In the genomic region with DNA sequence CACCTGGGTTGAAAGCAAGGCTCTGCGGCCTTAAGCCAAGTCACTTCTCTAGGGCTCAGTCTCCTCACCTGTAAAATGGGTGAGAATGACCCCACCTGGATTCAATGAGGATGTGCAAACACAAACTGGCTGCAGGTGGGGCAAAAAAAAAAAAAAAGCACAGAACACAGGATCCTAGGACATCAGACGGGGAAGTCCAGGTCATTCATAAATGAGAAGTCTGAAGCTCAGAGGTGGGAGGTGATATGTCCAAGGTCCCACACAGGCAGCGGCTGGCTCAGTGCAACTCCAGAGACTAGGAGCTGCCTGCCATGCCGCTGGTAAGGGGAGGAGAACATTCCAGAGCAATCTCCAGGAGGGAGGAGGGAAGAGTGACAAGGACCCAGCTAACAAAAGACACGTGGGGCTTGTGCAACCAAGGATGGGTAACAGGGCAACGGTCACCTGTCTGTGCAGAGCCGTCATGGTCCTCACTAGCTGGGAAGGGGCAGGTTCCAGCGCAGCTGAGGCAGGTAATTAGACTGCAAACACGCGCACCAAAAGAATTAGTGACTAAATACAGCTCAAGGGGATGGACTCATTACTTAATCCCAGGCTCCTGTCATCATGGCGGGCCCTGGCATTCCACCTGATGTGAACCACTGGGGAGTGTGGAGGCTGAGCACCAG, we compare ENCODE assay signal across 18 cellular contexts. TPM values are rescaled to one million over a fixed set of nuclear protein-coding genes. Genes with fewer than 3 reads are reported as not detected.
A peak's percentile ranks its signal among the peaks of the same experiment; 100 is the strongest.
DNase-seq lines count a peak whose midpoint lies in the region; ATAC-seq, FAIRE-seq and TF ChIP-seq lines count a peak whose summit lies in the region.
"Had no signal": no experiment of that assay in that cellular context is flagged by ENCODE, and none has a peak within 500 bp of the region (broad histone marks: within the 10 kb centered on the region; RNA-seq: fewer than 3 reads in every experiment).

No MANE protein-coding gene starts in this region.

- no peak for TF ChIP-seq CTCF in CD4-positive, alpha-beta T cell (IDR thresholded peaks at IDR 0.05)
- TF ChIP-seq CTCF in astrocyte (IDR thresholded peaks at IDR 0.05; ENCODE audit: insufficient read depth, low read depth, low read length) (no peak), HepG2 (CRISPR knock-in tag; IDR thresholded peaks at IDR 0.05) (no peak), thyroid gland (IDR thresholded peaks at IDR 0.05) (no peak)

- TF ChIP-seq EP300 in HepG2 (IDR thresholded peaks at IDR 0.05; ENCODE audit: low read depth in 2 of 2, low read length in 2 of 2): peak in 1 of 2 experiments; percentile 63; a peak in 2 of 4 replicates
- TF ChIP-seq EP300 in HepG2 (CRISPR knock-in tag; IDR thresholded peaks at IDR 0.05; ENCODE audit: borderline replicate concordance): peak; percentile 33; the same call in 1 of the 2 replicates

- POLR2A ChIA-PET in CD4-positive, alpha-beta T cell (lab: Charles Lee): interaction anchor here (2.8 kb wide), 2 partner anchors 10 to 13 kb away, joined by 7 to 10 read pairs; no protein-coding TSS in a partner anchor
- POLR2A ChIA-PET in HepG2 (lab: Yijun Ruan, JAX): interaction anchor here (0.8 to 1.3 kb wide), 4 partner anchors 12 to 77 kb away, joined by 3 to 8 read pairs (median 4); no protein-coding TSS in a partner anchor
- POLR2A ChIA-PET in activated CD4-positive, alpha-beta memory T cell treated with anti-CD3 and anti-CD28 coated beads for 36 hours (lab: Charles Lee): interaction anchor here (2.3 kb wide), 1 partner anchor 10 kb away, joined by 9 read pairs; no protein-coding TSS in a partner anchor

- H3K27ac ChIP-seq in CD4-positive, alpha-beta T cell (ENCODE audit: low read depth, low read length): no peak overlapping the region
- H3K27ac ChIP-seq in astrocyte (ENCODE audit: low read depth, low read length) (no peak overlapping the region), HepG2 (ENCODE audit: extremely low read length, insufficient read depth, low read length) (peak overlapping the region; percentile 59), thyroid gland (peak overlapping the region in 1 of 3 donors; percentile 9)
- H3K27ac ChIP-seq: left ventricle myocardium inferior, thoracic aorta, VCaP had no signal

- TF ChIP-seq RAD21 in HepG2 (CRISPR knock-in tag; IDR thresholded peaks at IDR 0.05): no peak

- ATAC-seq in CD4-positive, alpha-beta T cell (ENCODE audit: poor library complexity): no peak
- peak; percentile 79 for ATAC-seq in HepG2

- H3K4me3 ChIP-seq in astrocyte (ENCODE audit: insufficient read depth, low read depth, low read length) (no peak overlapping the region), HepG2 (replicated peaks in 1 of 3; ENCODE audit: insufficient read depth in 1 of 3, low read depth in 2 of 3, low read length in 3 of 3) (no peak overlapping the region), thyroid gland (replicated peaks in 1 of 3) (no peak overlapping the region)
- H3K4me3 ChIP-seq: left ventricle myocardium inferior, thoracic aorta had no signal

- no peak overlapping the region for H2AFZ ChIP-seq in astrocyte (ENCODE audit: low read depth, low read length)
- H2AFZ ChIP-seq in HepG2 (ENCODE audit: low read length): no peak overlapping the region

- in situ Hi-C loops in HepG2 (cut with HindIII; ENCODE audit: extremely low pct_ligation_motif_present, low pct_unique_long_range_greater_than_20kb) (no loop called here), G401 (cut with HindIII; ENCODE audit: low sequenced_read_pairs) (no loop called here)

- 27% methylated on average over 8 of the region's 11 CpGs for WGBS in HepG2 (ENCODE audit: low lambda C conversion rate)
- WGBS in thyroid gland, 2 donors: 83 to 87% methylated on average over 11 of the region's 11 CpGs

- H3K4me1 Mint-ChIP-seq in CD4-positive, alpha-beta T cell (ENCODE audit: low read depth): peaks cover 80% of the 10 kb centered on the region
- H3K4me1 Mint-ChIP-seq in astrocyte (ENCODE audit: low read depth, unreplicated experiment): peaks cover 37% of the 10 kb centered on the region
- peaks cover 82% of the 10 kb centered on the region for H3K4me1 Mint-ChIP-seq in activated CD4-positive, alpha-beta memory T cell treated with anti-CD3 and anti-CD28 coated beads for 36 hours (ENCODE audit: low read depth)

- FAIRE-seq in astrocyte (lab: Jason Lieb, UNC): no peak
- FAIRE-seq in HepG2 (lab: Jason Lieb, UNC): peak; percentile 93

- no peak overlapping the region for H3K4me3 Mint-ChIP-seq in CD4-positive, alpha-beta T cell
- H3K4me3 Mint-ChIP-seq in astrocyte (ENCODE audit: unreplicated experiment): peak overlapping the region; percentile 54
- H3K4me3 Mint-ChIP-seq in activated CD4-positive, alpha-beta memory T cell treated with anti-CD3 and anti-CD28 coated beads for 36 hours: no peak overlapping the region
- H3K4me3 Mint-ChIP-seq: activated naive CD8-positive, alpha-beta T cell; B cell; naive B cell had no signal

- H3K36me3 ChIP-seq in astrocyte (ENCODE audit: insufficient read depth, low read length) (no peaks in the 10 kb centered on the region), HepG2 (replicated peaks in 1 of 2; ENCODE audit: control insufficient read depth in 1 of 2, insufficient read depth in 2 of 2, low read length in 2 of 2) (no peaks in the 10 kb centered on the region), thyroid gland (no peaks in the 10 kb centered on the region)
- H3K36me3 ChIP-seq: left ventricle myocardium inferior had no signal

- H3K27me3 ChIP-seq in CD4-positive, alpha-beta T cell (ENCODE audit: control insufficient read depth, insufficient read depth, low read length): no peaks in the 10 kb centered on the region
- H3K27me3 ChIP-seq in astrocyte (ENCODE audit: insufficient read depth, low read length): no peaks in the 10 kb centered on the region
- H3K27me3 ChIP-seq in HepG2 (ENCODE audit: control insufficient read depth in 1 of 2, insufficient read depth in 2 of 2, low read length in 2 of 2): no peaks in the 10 kb centered on the region
- no peaks in the 10 kb centered on the region for H3K27me3 ChIP-seq in thyroid gland

- H3K79me2 ChIP-seq in astrocyte (ENCODE audit: insufficient read depth, low read length) (peaks cover 100% of the 10 kb centered on the region), HepG2 (ENCODE audit: insufficient read depth, low read length) (peaks cover 28% of the 10 kb centered on the region)

- intact Hi-C loops in CD4-positive, alpha-beta T cell (cut with DNase I, micrococcal nuclease): no loop called here
- intact Hi-C loops in HepG2 (cut with micrococcal nuclease; ENCODE audit: unreplicated experiment) (no loop called here), thyroid gland (cut with DNase I) (no loop called here)
- intact Hi-C loops in activated CD4-positive, alpha-beta memory T cell treated with anti-CD3 and anti-CD28 coated beads for 36 hours (cut with micrococcal nuclease): no loop called here

- no peaks in the 10 kb centered on the region for H3K27me3 Mint-ChIP-seq in CD4-positive, alpha-beta T cell
- no peaks in the 10 kb centered on the region for H3K27me3 Mint-ChIP-seq in astrocyte (ENCODE audit: low read depth, unreplicated experiment)
- no peaks in the 10 kb centered on the region for H3K27me3 Mint-ChIP-seq in activated CD4-positive, alpha-beta memory T cell treated with anti-CD3 and anti-CD28 coated beads for 36 hours
- H3K27me3 Mint-ChIP-seq: activated naive CD8-positive, alpha-beta T cell; B cell; naive B cell had no signal

- H3K36me3 Mint-ChIP-seq in CD4-positive, alpha-beta T cell (ENCODE audit: low read depth): peaks cover 4% of the 10 kb centered on the region
- H3K36me3 Mint-ChIP-seq in astrocyte (ENCODE audit: low read depth, unreplicated experiment): peaks cover 5% of the 10 kb centered on the region
- no peaks in the 10 kb centered on the region for H3K36me3 Mint-ChIP-seq in activated CD4-positive, alpha-beta memory T cell treated with anti-CD3 and anti-CD28 coated beads for 36 hours
- H3K36me3 Mint-ChIP-seq: activated naive CD8-positive, alpha-beta T cell; naive B cell had no signal

- no peaks in the 10 kb centered on the region for H3K9me3 Mint-ChIP-seq in CD4-positive, alpha-beta T cell
- H3K9me3 Mint-ChIP-seq in astrocyte (ENCODE audit: unreplicated experiment): no peaks in the 10 kb centered on the region
- no peaks in the 10 kb centered on the region for H3K9me3 Mint-ChIP-seq in activated CD4-positive, alpha-beta memory T cell treated with anti-CD3 and anti-CD28 coated beads for 36 hours
- H3K9me3 Mint-ChIP-seq: naive B cell had no signal

- H4K20me1 ChIP-seq in astrocyte (ENCODE audit: insufficient read depth, low read length) (peaks cover 93% of the 10 kb centered on the region), HepG2 (ENCODE audit: insufficient read depth, low read length) (peaks cover 16% of the 10 kb centered on the region)

- BruUV-seq in HepG2 (replicated peaks; lab: Mats Ljungman, UMichigan): no TSS peak

- TF ChIP-seq POLR2A in HepG2 (IDR thresholded peaks at IDR 0.05; ENCODE audit: insufficient read depth in 1 of 2, low read depth in 2 of 2, low read length in 2 of 2): 0 out of 4 replicates have a peak, but pooled peaks of 1 of the 2 experiments have one; percentile 13
- no peak for TF ChIP-seq POLR2A in thyroid gland (IDR thresholded peaks at IDR 0.05)

- CTCF ChIA-PET in CD4-positive, alpha-beta T cell (lab: Charles Lee): interaction anchor here (0.6 kb wide), 1 partner anchor 302 kb away, joined by 3 read pairs; no protein-coding TSS in a partner anchor
- CTCF ChIA-PET in HepG2 (lab: Yijun Ruan, JAX; ENCODE audit: low intra/inter-chr PET ratio, low total read pairs): no interaction called here
- CTCF ChIA-PET in activated CD4-positive, alpha-beta memory T cell treated with anti-CD3 and anti-CD28 coated beads for 36 hours (lab: Charles Lee): interaction anchor here (0.6 to 2.6 kb wide), 5 partner anchors 9 to 29 kb away, joined by 3 to 17 read pairs (median 5); no protein-coding TSS in a partner anchor

- peak overlapping the region; percentile 65 for H3K27ac Mint-ChIP-seq in CD4-positive, alpha-beta T cell
- H3K27ac Mint-ChIP-seq in astrocyte (ENCODE audit: unreplicated experiment): no peak overlapping the region
- no peak overlapping the region for H3K27ac Mint-ChIP-seq in activated CD4-positive, alpha-beta memory T cell treated with anti-CD3 and anti-CD28 coated beads for 36 hours
- H3K27ac Mint-ChIP-seq: B cell had no signal

- H3K4me1 ChIP-seq in astrocyte (ENCODE audit: insufficient read depth, low read length) (peaks cover 46% of the 10 kb centered on the region), HepG2 (ENCODE audit: insufficient read depth, low read length) (peaks cover 68% of the 10 kb centered on the region), thyroid gland (peaks cover 52 to 81% of the 10 kb centered on the region in 2 donors)

- no peak for DNase-seq in CD4-positive, alpha-beta T cell
- DNase-seq in ELF-1 (ENCODE audit: low read depth, low spot score) (peak; percentile 61), astrocyte (ENCODE audit: low read depth) (no peak), HepG2 (ENCODE audit: low spot score) (peak; percentile 89), thyroid gland (no peak), G401 (ENCODE audit: low spot score) (no peak), germinal center (ENCODE audit: low spot score) (no peak)
- DNase-seq in activated CD4-positive, alpha-beta memory T cell treated with anti-CD3 and anti-CD28 coated beads for 36 hours: no peak
- DNase-seq: DMS53; effector CD4-positive, alpha-beta T cell; left ventricle myocardium inferior; naive B cell; NCI-H1930; retina had no signal

- no peaks in the 10 kb centered on the region for H3K9me3 ChIP-seq in CD4-positive, alpha-beta T cell (ENCODE audit: control insufficient read depth, low read length)
- no peaks in the 10 kb centered on the region for H3K9me3 ChIP-seq in astrocyte (ENCODE audit: insufficient read depth, low read depth, low read length)
- no peaks in the 10 kb centered on the region for H3K9me3 ChIP-seq in HepG2 (ENCODE audit: low read length)
- H3K9me3 ChIP-seq in thyroid gland: no peaks in the 10 kb centered on the region
- H3K9me3 ChIP-seq: left ventricle myocardium inferior, thoracic aorta had no signal

- H3K9ac ChIP-seq in astrocyte (ENCODE audit: low read length): no peak overlapping the region
- no peak overlapping the region; the same call in 1 of the 2 replicates for H3K9ac ChIP-seq in HepG2 (ENCODE audit: insufficient read depth, low read depth, low read length)

- H3K4me2 ChIP-seq in astrocyte (ENCODE audit: low read length) (no peak overlapping the region), HepG2 (ENCODE audit: low read depth, low read length) (peak overlapping the region; percentile 48)

RNA-seq across cellular contexts. Expression of a gene that starts 19.5 kb away (rescaled TPM):
- 100 to 1,000 TPM; 106 to 112 TPM for total RNA-seq in CD4-positive, alpha-beta T cell
- total RNA-seq in astrocyte (34.2 and 39.6 TPM in 2 replicates), HepG2 (2016; rRNA removed; fragmentation: Illumina TruSeq; extraction: Trizol) (16.3 and 16.7 TPM in 2 replicates), thyroid gland (10 to 100 TPM in 3 of 4 donors, 1 to 10 TPM in 1; 7.2 to 11.3 (median 10.1) TPM)
- total RNA-seq in HepG2 (2016; cell fraction: cytosol; rRNA removed; fragmentation: Illumina TruSeq; extraction: Trizol; ENCODE audit: low read depth): 1.4 and 1.9 TPM in 2 replicates
- total RNA-seq in HepG2 (2016; cell fraction: insoluble cytoplasmic fraction; rRNA removed; fragmentation: Illumina TruSeq; extraction: Trizol): 12.2 and 17.7 TPM in 2 replicates
- 3.8 and 4.9 TPM in 2 replicates for total RNA-seq in HepG2 (2016; cell fraction: membrane; rRNA removed; fragmentation: Illumina TruSeq; extraction: Trizol)
- 10.0 and 11.1 TPM in 2 replicates for total RNA-seq in HepG2 (2016; cell fraction: nucleus; rRNA removed; fragmentation: Illumina TruSeq; extraction: Trizol)
- 6.9 and 7.3 TPM in 2 replicates for polyA plus RNA-seq in HepG2 (2011; rRNA removed)
- 8.4 and 12.3 TPM in 2 replicates for polyA plus RNA-seq in HepG2 (2011; cell fraction: cytosol; rRNA removed)
- 21.1 and 21.8 TPM in 2 replicates for polyA plus RNA-seq in HepG2 (2011; cell fraction: nucleus; rRNA removed)
- 5.7 and 8.6 TPM in 2 replicates for polyA plus RNA-seq in HepG2 (2012)
- polyA plus RNA-seq in HepG2 (2016; cell fraction: cytosol; fragmentation: Illumina TruSeq; extraction: Trizol; ENCODE audit: low read depth): 0.47 and 1.00 TPM in 2 replicates
- 9.4 and 11.8 TPM in 2 replicates for polyA plus RNA-seq in HepG2 (2016; cell fraction: insoluble cytoplasmic fraction; fragmentation: Illumina TruSeq; extraction: Trizol; ENCODE audit: low read depth)
- polyA plus RNA-seq in HepG2 (2016; cell fraction: membrane; fragmentation: Illumina TruSeq; extraction: Trizol; ENCODE audit: low read depth): 1.5 and 1.6 TPM in 2 replicates
- 13.9 and 14.1 TPM in 2 replicates for polyA plus RNA-seq in HepG2 (2016; cell fraction: nucleus; fragmentation: Illumina TruSeq; extraction: Trizol; ENCODE audit: insufficient read depth, low read depth)
- polyA minus RNA-seq in HepG2 (2011; rRNA and poly(A)+ RNA removed; ENCODE audit: low replicate concordance): 2.4 and 21.3 TPM in 2 replicates
- polyA minus RNA-seq in HepG2 (2011; cell fraction: cytosol; rRNA and poly(A)+ RNA removed): 10.2 and 10.5 TPM in 2 replicates
- polyA minus RNA-seq in HepG2 (2011; cell fraction: nucleus; rRNA and poly(A)+ RNA removed): 4.0 and 6.3 TPM in 2 replicates
- 10 to 100 TPM; 40.4 to 42.0 TPM for total RNA-seq in activated CD4-positive, alpha-beta memory T cell treated with anti-CD3 and anti-CD28 coated beads for 36 hours
- 12.7 and 15.7 TPM in 2 replicates for total RNA-seq in G401 (2014; rRNA removed; shearing (Covaris generic))

RNA-seq across cellular contexts. Expression of a gene that starts 34.6 kb away (rescaled TPM):
- under 1 TPM; 0.61 to 0.71 TPM for total RNA-seq in CD4-positive, alpha-beta T cell
- total RNA-seq in astrocyte (10.4 and 13.8 TPM in 2 replicates), HepG2 (2016; rRNA removed; fragmentation: Illumina TruSeq; extraction: Trizol) (58.5 and 76.4 TPM in 2 replicates), thyroid gland (10 to 100 TPM in 3 of 4 donors, 1 to 10 TPM in 1; 5.4 to 29.9 (median 18.6) TPM)
- total RNA-seq in HepG2 (2016; cell fraction: cytosol; rRNA removed; fragmentation: Illumina TruSeq; extraction: Trizol; ENCODE audit: low read depth): 7.2 and 7.7 TPM in 2 replicates
- total RNA-seq in HepG2 (2016; cell fraction: insoluble cytoplasmic fraction; rRNA removed; fragmentation: Illumina TruSeq; extraction: Trizol): 53.0 and 79.3 TPM in 2 replicates
- total RNA-seq in HepG2 (2016; cell fraction: membrane; rRNA removed; fragmentation: Illumina TruSeq; extraction: Trizol): 22.0 and 22.8 TPM in 2 replicates
- 52.1 and 60.8 TPM in 2 replicates for total RNA-seq in HepG2 (2016; cell fraction: nucleus; rRNA removed; fragmentation: Illumina TruSeq; extraction: Trizol)
- polyA plus RNA-seq in HepG2 (2011; rRNA removed): 229 and 240 TPM in 2 replicates
- polyA plus RNA-seq in HepG2 (2011; cell fraction: cytosol; rRNA removed): 210 and 362 TPM in 2 replicates
- polyA plus RNA-seq in HepG2 (2011; cell fraction: nucleus; rRNA removed): 328 and 432 TPM in 2 replicates
- polyA plus RNA-seq in HepG2 (2012): 87.2 and 88.3 TPM in 2 replicates
- polyA plus RNA-seq in HepG2 (2016; cell fraction: cytosol; fragmentation: Illumina TruSeq; extraction: Trizol; ENCODE audit: low read depth): 7.1 and 8.1 TPM in 2 replicates
- 53.0 and 59.0 TPM in 2 replicates for polyA plus RNA-seq in HepG2 (2016; cell fraction: insoluble cytoplasmic fraction; fragmentation: Illumina TruSeq; extraction: Trizol; ENCODE audit: low read depth)
- 16.0 and 17.1 TPM in 2 replicates for polyA plus RNA-seq in HepG2 (2016; cell fraction: membrane; fragmentation: Illumina TruSeq; extraction: Trizol; ENCODE audit: low read depth)
- polyA plus RNA-seq in HepG2 (2016; cell fraction: nucleus; fragmentation: Illumina TruSeq; extraction: Trizol; ENCODE audit: insufficient read depth, low read depth): 91.4 and 94.6 TPM in 2 replicates
- polyA minus RNA-seq in HepG2 (2011; rRNA and poly(A)+ RNA removed; ENCODE audit: low replicate concordance): 12.3 and 373 TPM in 2 replicates
- polyA minus RNA-seq in HepG2 (2011; cell fraction: cytosol; rRNA and poly(A)+ RNA removed): 140 and 148 TPM in 2 replicates
- polyA minus RNA-seq in HepG2 (2011; cell fraction: nucleus; rRNA and poly(A)+ RNA removed): 129 and 138 TPM in 2 replicates
- 1 to 10 TPM; 7.2 to 7.3 TPM for total RNA-seq in activated CD4-positive, alpha-beta memory T cell treated with anti-CD3 and anti-CD28 coated beads for 36 hours
- total RNA-seq in G401 (2014; rRNA removed; shearing (Covaris generic)): 40.5 and 51.4 TPM in 2 replicates

Comparison
In these comparisons a context has a peak if more than half of its experiments do, and no peak if none do; other contexts are left out.
1. DNase-seq: peak in ELF-1 (single experiment) and HepG2 (single experiment); none in CD4-positive, alpha-beta T cell (0 of 10), astrocyte (single experiment), activated CD4-positive, alpha-beta memory T cell treated with anti-CD3 and anti-CD28 coated beads for 36 hours (single experiment), thyroid gland (0 of 2), G401 (single experiment) and germinal center (single experiment).